Comparison of ENCODE assay signal across 10 cellular contexts in genomic region chr12:88242161-88242925, GRCh38.
DNase-seq lines count a peak whose midpoint lies in the region; TF ChIP-seq lines count a peak whose summit lies in the region.
"Had no signal": no experiment of that assay in that cellular context is flagged by ENCODE, and none has a peak within 500 bp of the region (broad histone marks: within the 10 kb centered on the region; RNA-seq: fewer than 3 reads in every experiment).

No MANE protein-coding gene starts in this region.

- no peak for TF ChIP-seq CTCF in epithelial cell of esophagus (IDR thresholded peaks at IDR 0.05; ENCODE audit: insufficient read depth, low read depth, low read length, missing control alignments)

- H3K27ac Mint-ChIP-seq in activated CD4-positive, alpha-beta T cell treated with anti-CD3 and anti-CD28 coated beads, Interleukin-2, amount 10 ng/mL, durations not matched to agents 24 days and 14 days: peak overlapping the region; percentile 89
- H3K27ac Mint-ChIP-seq in activated CD4-positive, alpha-beta T cell treated with anti-CD3 and anti-CD28 coated beads, Interleukin-2, amount 10 ng/mL, durations not matched to agents 7 days and 5 days: no peak overlapping the region
- peak overlapping the region; percentile 97 for H3K27ac Mint-ChIP-seq in stimulated activated naive CD8-positive, alpha-beta T cell treated with anti-CD3 and anti-CD28 coated beads, Interleukin-15, Interleukin-2, amounts not matched to agents 100 ng/mL and 50 ng/mL, for 24 hours

- no peaks in the 10 kb centered on the region for H3K9me3 Mint-ChIP-seq in activated CD4-positive, alpha-beta T cell treated with anti-CD3 and anti-CD28 coated beads, Interleukin-2, amount 10 ng/mL, durations not matched to agents 24 days and 14 days
- H3K9me3 Mint-ChIP-seq in activated CD4-positive, alpha-beta T cell treated with anti-CD3 and anti-CD28 coated beads, Interleukin-2, amount 10 ng/mL, durations not matched to agents 7 days and 5 days: peaks cover 7% of the 10 kb centered on the region
- no peaks in the 10 kb centered on the region for H3K9me3 Mint-ChIP-seq in stimulated activated naive CD8-positive, alpha-beta T cell treated with anti-CD3 and anti-CD28 coated beads, Interleukin-15, Interleukin-2, amounts not matched to agents 100 ng/mL and 50 ng/mL, for 24 hours

- CTCF ChIA-PET in activated CD4-positive, alpha-beta T cell treated with anti-CD3 and anti-CD28 coated beads, Interleukin-2, amount 10 ng/mL, durations not matched to agents 7 days and 5 days (lab: Charles Lee): interaction anchor here (0.6 kb wide), 1 partner anchor 221 kb away, joined by 5 read pairs; no protein-coding TSS in a partner anchor

- H3K36me3 Mint-ChIP-seq in activated CD4-positive, alpha-beta T cell treated with anti-CD3 and anti-CD28 coated beads, Interleukin-2, amount 10 ng/mL, durations not matched to agents 24 days and 14 days (ENCODE audit: low read depth): no peaks in the 10 kb centered on the region
- no peaks in the 10 kb centered on the region for H3K36me3 Mint-ChIP-seq in activated CD4-positive, alpha-beta T cell treated with anti-CD3 and anti-CD28 coated beads, Interleukin-2, amount 10 ng/mL, durations not matched to agents 7 days and 5 days (ENCODE audit: low read depth)
- no peaks in the 10 kb centered on the region for H3K36me3 Mint-ChIP-seq in stimulated activated naive CD8-positive, alpha-beta T cell treated with anti-CD3 and anti-CD28 coated beads, Interleukin-15, Interleukin-2, amounts not matched to agents 100 ng/mL and 50 ng/mL, for 24 hours (ENCODE audit: low read depth)
- H3K36me3 Mint-ChIP-seq: CD4-positive, CD25-positive, alpha-beta regulatory T cell had no signal

- no peak overlapping the region for H3K4me3 ChIP-seq in epithelial cell of esophagus (ENCODE audit: low read length)

- H3K27me3 Mint-ChIP-seq in activated CD4-positive, alpha-beta T cell treated with anti-CD3 and anti-CD28 coated beads, Interleukin-2, amount 10 ng/mL, durations not matched to agents 24 days and 14 days: no peaks in the 10 kb centered on the region
- peaks cover 1% of the 10 kb centered on the region for H3K27me3 Mint-ChIP-seq in activated CD4-positive, alpha-beta T cell treated with anti-CD3 and anti-CD28 coated beads, Interleukin-2, amount 10 ng/mL, durations not matched to agents 7 days and 5 days
- H3K27me3 Mint-ChIP-seq in stimulated activated naive CD8-positive, alpha-beta T cell treated with anti-CD3 and anti-CD28 coated beads, Interleukin-15, Interleukin-2, amounts not matched to agents 100 ng/mL and 50 ng/mL, for 24 hours: peaks cover 15% of the 10 kb centered on the region
- H3K27me3 Mint-ChIP-seq: CD4-positive, CD25-positive, alpha-beta regulatory T cell had no signal

- intact Hi-C loops in activated CD4-positive, alpha-beta T cell treated with anti-CD3 and anti-CD28 coated beads, Interleukin-2, amount 10 ng/mL, durations not matched to agents 24 days and 14 days (cut with micrococcal nuclease): loop anchor here (1.0 to 5.0 kb wide), 3 partner anchors 57 to 149 kb away; partner anchors contain the start of genes CEP290 and TMTC3

- peaks cover 19% of the 10 kb centered on the region for H3K4me1 Mint-ChIP-seq in activated CD4-positive, alpha-beta T cell treated with anti-CD3 and anti-CD28 coated beads, Interleukin-2, amount 10 ng/mL, durations not matched to agents 24 days and 14 days
- peaks cover 14% of the 10 kb centered on the region for H3K4me1 Mint-ChIP-seq in activated CD4-positive, alpha-beta T cell treated with anti-CD3 and anti-CD28 coated beads, Interleukin-2, amount 10 ng/mL, durations not matched to agents 7 days and 5 days
- H3K4me1 Mint-ChIP-seq in stimulated activated naive CD8-positive, alpha-beta T cell treated with anti-CD3 and anti-CD28 coated beads, Interleukin-15, Interleukin-2, amounts not matched to agents 100 ng/mL and 50 ng/mL, for 24 hours (ENCODE audit: low read depth): peaks cover 36% of the 10 kb centered on the region

- POLR2A ChIA-PET in activated CD4-positive, alpha-beta T cell treated with anti-CD3 and anti-CD28 coated beads, Interleukin-2, amount 10 ng/mL, durations not matched to agents 7 days and 5 days (lab: Charles Lee): no interaction called here

- no peak overlapping the region for H3K27ac ChIP-seq in caudate nucleus (ENCODE audit: low read depth, low read length)

- no peak overlapping the region for H3K4me3 Mint-ChIP-seq in activated CD4-positive, alpha-beta T cell treated with anti-CD3 and anti-CD28 coated beads, Interleukin-2, amount 10 ng/mL, durations not matched to agents 24 days and 14 days
- no peak overlapping the region for H3K4me3 Mint-ChIP-seq in activated CD4-positive, alpha-beta T cell treated with anti-CD3 and anti-CD28 coated beads, Interleukin-2, amount 10 ng/mL, durations not matched to agents 7 days and 5 days
- peak overlapping the region; percentile 21 for H3K4me3 Mint-ChIP-seq in stimulated activated naive CD8-positive, alpha-beta T cell treated with anti-CD3 and anti-CD28 coated beads, Interleukin-15, Interleukin-2, amounts not matched to agents 100 ng/mL and 50 ng/mL, for 24 hours
- H3K4me3 Mint-ChIP-seq: CD4-positive, CD25-positive, alpha-beta regulatory T cell had no signal

- DNase-seq in activated CD4-positive, alpha-beta T cell treated with anti-CD3 and anti-CD28 coated beads, Interleukin-2, amount 10 ng/mL, durations not matched to agents 24 days and 14 days: no peak
- DNase-seq in activated CD4-positive, alpha-beta T cell treated with anti-CD3 and anti-CD28 coated beads, Interleukin-2, amount 10 ng/mL, durations not matched to agents 7 days and 5 days: no peak
- DNase-seq in LoVo (ENCODE audit: low spot score) (peak; percentile 73), epithelial cell of esophagus (ENCODE audit: low read depth) (peak; percentile 96), caudate nucleus (lab: John Stamatoyannopoulos, UW) (no peak), midbrain (lab: John Stamatoyannopoulos, UW) (no peak), GM19238 (ENCODE audit: insufficient read length, low spot score) (no peak)
- DNase-seq: NCI-H1417 had no signal

Comparison
In these comparisons a context has a peak if more than half of its experiments do, and no peak if none do; other contexts are left out.
1. DNase-seq: peak in LoVo (single experiment) and epithelial cell of esophagus (single experiment); none in activated CD4-positive, alpha-beta T cell treated with anti-CD3 and anti-CD28 coated beads, Interleukin-2, amount 10 ng/mL, durations not matched to agents 24 days and 14 days (single experiment), activated CD4-positive, alpha-beta T cell treated with anti-CD3 and anti-CD28 coated beads, Interleukin-2, amount 10 ng/mL, durations not matched to agents 7 days and 5 days (single experiment), caudate nucleus (0 of 61), midbrain (single experiment) and GM19238 (single experiment).